ENCODE assay signal across 8 cellular contexts in the genomic region with DNA sequence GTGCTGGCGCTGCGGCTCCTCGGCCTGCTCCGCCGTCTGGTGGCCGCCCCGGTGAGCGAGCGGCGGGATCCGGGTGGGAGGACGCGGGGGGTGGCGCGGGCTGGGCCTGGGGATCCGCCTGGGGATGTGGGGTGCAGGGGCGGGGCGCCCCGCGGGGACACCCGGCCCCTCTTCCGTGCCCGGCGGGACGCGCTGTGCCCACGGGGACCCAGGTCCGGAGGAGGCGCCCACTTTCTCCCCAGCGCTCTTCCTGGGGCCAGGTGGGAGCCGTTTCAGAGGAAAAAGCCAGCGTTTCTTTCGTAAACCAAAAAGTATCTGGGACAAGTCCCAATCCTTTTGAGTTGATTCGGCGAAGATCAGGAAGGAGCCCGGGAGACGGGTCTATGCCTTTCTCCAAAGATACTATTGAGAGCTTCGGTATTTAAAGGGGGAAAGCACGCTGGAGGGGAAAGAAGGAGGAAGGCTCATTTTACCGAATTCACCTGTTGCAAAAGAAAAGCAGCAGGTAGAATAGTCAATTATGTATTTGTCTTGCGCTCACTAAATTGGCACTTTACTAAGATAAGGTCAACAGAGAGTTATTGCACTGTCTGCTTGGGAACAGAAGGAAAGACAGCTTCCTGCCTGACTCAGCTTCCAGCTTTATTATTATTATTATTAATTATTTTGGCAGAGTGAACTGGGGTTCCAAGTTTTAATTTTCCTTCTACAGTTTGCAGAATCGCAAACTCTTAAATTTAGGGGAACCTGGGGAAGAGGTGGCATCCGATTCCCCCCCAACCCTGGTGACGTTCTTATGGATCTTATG.
DNase-seq lines count a peak whose midpoint lies in the region; ATAC-seq and TF ChIP-seq lines count a peak whose summit lies in the region.

No MANE protein-coding gene starts in this region.

- intact Hi-C loops in lower leg skin (cut with DNase I; ENCODE audit: low total_unique reads) = no loop called here

- DNase-seq in adipocyte (ENCODE audit: low read depth) (no peak), lower leg skin (ENCODE audit: low spot score in 2 of 2) (peak; percentile 18 to 87), NCI-H2107 (lab: John Stamatoyannopoulos, UW) (no peak)

- H3K9me3 ChIP-seq in adipocyte (ENCODE audit: control insufficient read depth, low read length) = no peaks in the 10 kb centered on the region

- 0 to 1% methylated on average over 14 to 29 of the region's 44 CpGs for WGBS in lower leg skin, 2 donors
- under 1% methylated on average over 44 of the region's 44 CpGs for WGBS in urinary bladder

- H3K36me3 ChIP-seq in adipocyte (ENCODE audit: control insufficient read depth, insufficient read depth, low read length, severe bottlenecking) (no peaks in the 10 kb centered on the region), urinary bladder (ENCODE audit: insufficient read depth) (no peaks in the 10 kb centered on the region)

- H3K4me3 ChIP-seq in GM12875 (ENCODE audit: low read depth, low read length) (peak overlapping the region; percentile 87), adipocyte (ENCODE audit: low read length) (peak overlapping the region; percentile 93), lower leg skin (ENCODE audit: low read depth, poor library complexity, severe bottlenecking) (peak overlapping the region; percentile 57), urinary bladder (ENCODE audit: low read depth, low read length) (peak overlapping the region; percentile 92)

- ATAC-seq in HG03066 (IDR thresholded peaks at IDR 0.05; ENCODE audit: low read depth, unreplicated experiment) = peak; percentile 39
- ATAC-seq in GM19463 (IDR thresholded peaks at IDR 0.05; ENCODE audit: unreplicated experiment) = no peak
- no peak for ATAC-seq in GM18519 (IDR thresholded peaks at IDR 0.05; ENCODE audit: low FRiP score, unreplicated experiment)

- TF ChIP-seq POLR2A in lower leg skin (IDR thresholded peaks at IDR 0.05) = no peak

- peak; percentile 23; the same call in 1 of the 2 replicates for TF ChIP-seq CTCF in GM12875 (IDR thresholded peaks at IDR 0.05; ENCODE audit: borderline replicate concordance, insufficient read depth, low read depth, low read length)
- TF ChIP-seq CTCF in lower leg skin (IDR thresholded peaks at IDR 0.05) = no peak

- peak overlapping the region; percentile 75 for H3K9ac ChIP-seq in adipocyte (ENCODE audit: low read length)

- peaks cover 12% of the 10 kb centered on the region for H3K4me1 ChIP-seq in adipocyte (ENCODE audit: control insufficient read depth, insufficient read depth, low read length)
- H3K4me1 ChIP-seq in urinary bladder (ENCODE audit: insufficient read depth) = no peaks in the 10 kb centered on the region

- no peak overlapping the region for H3K27ac ChIP-seq in urinary bladder (ENCODE audit: low read depth)

- H3K27me3 ChIP-seq in adipocyte (replicated peaks; ENCODE audit: control insufficient read depth, insufficient read depth, low read length) = no peaks in the 10 kb centered on the region

Comparison
In these comparisons a context has a peak if more than half of its experiments do, and no peak if none do; other contexts are left out.
1. DNase-seq: peak in lower leg skin (2 of 2); none in adipocyte (single experiment) and NCI-H2107 (single experiment).
2. Peak in every context shown above with its lines, with median percentiles within 50 percentile points of each other: H3K4me3 ChIP-seq.